In genomic region chr6:110255356-110255755, GRCh38 we compare ENCODE assay signal across 10 cellular contexts.
A peak's percentile ranks its signal among the peaks of the same experiment; 100 is the strongest.
DNase-seq lines count a peak whose midpoint lies in the region; ATAC-seq and TF ChIP-seq lines count a peak whose summit lies in the region.
"Had no signal": no experiment of that assay in that cellular context is flagged by ENCODE, and none has a peak within 500 bp of the region (broad histone marks: within the 10 kb centered on the region; RNA-seq: fewer than 3 reads in every experiment).

No MANE protein-coding gene starts in this region.

- no CpG with 5 or more reads among the region's 5 CpGs for whole genome bisulfite sequencing in H9 (ENCODE audit: extremely low coverage, insufficient read length, low lambda C conversion rate)

- no peak overlapping the region for H2BK15ac ChIP-seq in H9 (ENCODE audit: low read depth, low read length)

- H3K4me1 Mint-ChIP-seq in H9: peaks cover 4 to 5% of the 10 kb centered on the region in 2 experiments
- no peaks in the 10 kb centered on the region for H3K4me1 Mint-ChIP-seq in neural progenitor cell
- H3K4me1 Mint-ChIP-seq in naive thymus-derived CD4-positive, alpha-beta T cell: no peaks in the 10 kb centered on the region

- H3K36me3 Mint-ChIP-seq in H9 (ENCODE audit: insufficient read depth in 1 of 3, low read depth in 3 of 3) (peaks cover 8 to 19% (median 10%) of the 10 kb centered on the region in 3 experiments; a peak in 5 of 7 replicates), neural progenitor cell (peaks cover 1% of the 10 kb centered on the region)
- peaks cover 0 to 7% (median 4%) of the 10 kb centered on the region in 5 donors for H3K36me3 Mint-ChIP-seq in naive thymus-derived CD4-positive, alpha-beta T cell

- POLR2A ChIA-PET in naive thymus-derived CD4-positive, alpha-beta T cell (lab: Charles Lee): no interaction called here

- H3K18ac ChIP-seq in H9 (ENCODE audit: insufficient read length, low read depth, low read length): no peak overlapping the region

- no peak overlapping the region for H3T11ph ChIP-seq in H9 (ENCODE audit: low read length)

- ATAC-seq in GM19455 (IDR thresholded peaks at IDR 0.05; ENCODE audit: unreplicated experiment): no peak
- no peak for ATAC-seq in naive thymus-derived CD4-positive, alpha-beta T cell
- ATAC-seq: heart right ventricle, right cardiac atrium had no signal

- no peak overlapping the region for H3K4me3 ChIP-seq in neural progenitor cell
- no peak overlapping the region for H3K4me3 ChIP-seq in naive thymus-derived CD4-positive, alpha-beta T cell (ENCODE audit: low read length)
- H3K4me3 ChIP-seq: heart right ventricle, suprapubic skin had no signal

- no peak overlapping the region for H3K14ac ChIP-seq in H9 (ENCODE audit: insufficient read depth, low read length)

- no peak overlapping the region for H2BK12ac ChIP-seq in H9 (ENCODE audit: insufficient read length, low read depth, low read length)

- no peaks in the 10 kb centered on the region for H3K27me3 ChIP-seq in H9 (ENCODE audit: insufficient read depth, low read length)
- H3K27me3 ChIP-seq in neural progenitor cell: no peaks in the 10 kb centered on the region
- H3K27me3 ChIP-seq in naive thymus-derived CD4-positive, alpha-beta T cell (ENCODE audit: control insufficient read depth in 2 of 2, insufficient read depth in 2 of 2, low read length in 2 of 2): no peaks in the 10 kb centered on the region
- H3K27me3 ChIP-seq: heart right ventricle, suprapubic skin had no signal

- H3K9me3 Mint-ChIP-seq in H9 (peaks cover 18 to 21% of the 10 kb centered on the region in 2 experiments), neural progenitor cell (peaks cover 11% of the 10 kb centered on the region)
- peaks cover 5 to 39% (median 10%) of the 10 kb centered on the region in 11 donors for H3K9me3 Mint-ChIP-seq in naive thymus-derived CD4-positive, alpha-beta T cell

- H4K91ac ChIP-seq in H9 (ENCODE audit: insufficient read length, low read depth, low read length): no peak overlapping the region

- no peak overlapping the region for H3K56ac ChIP-seq in H9 (ENCODE audit: insufficient read length, low read depth, low read length)

- no peaks in the 10 kb centered on the region for H3K79me2 ChIP-seq in H9 (ENCODE audit: insufficient read depth, low read length)
- no peaks in the 10 kb centered on the region for H3K79me2 ChIP-seq in neural progenitor cell (ENCODE audit: low read depth)

- H3K4me2 ChIP-seq in H9 (ENCODE audit: insufficient read depth, insufficient read length, low read length) (no peak overlapping the region), neural progenitor cell (no peak overlapping the region)

- no peak overlapping the region for H2AK5ac ChIP-seq in H9 (ENCODE audit: insufficient read length, low read length)

- H3K9ac ChIP-seq in H9 (ENCODE audit: extremely low read depth, insufficient read length, low read length) (no peak overlapping the region), neural progenitor cell (no peak overlapping the region)

- H3K23me2 ChIP-seq in H9 (ENCODE audit: insufficient read length, low read depth, low read length, poor library complexity, severe bottlenecking): no peaks in the 10 kb centered on the region

- CTCF ChIA-PET in naive thymus-derived CD4-positive, alpha-beta T cell (lab: Charles Lee): no interaction called here

- H3K4ac ChIP-seq in H9 (ENCODE audit: low read depth, low read length): no peak overlapping the region

- intact Hi-C loops in naive thymus-derived CD4-positive, alpha-beta T cell (cut with micrococcal nuclease): no loop called here

- no peaks in the 10 kb centered on the region for H3K9me3 ChIP-seq in H9 (ENCODE audit: control insufficient read depth, low read depth, low read length)
- H3K9me3 ChIP-seq in neural progenitor cell (ENCODE audit: low read depth): no peaks in the 10 kb centered on the region
- H3K9me3 ChIP-seq in naive thymus-derived CD4-positive, alpha-beta T cell (ENCODE audit: control insufficient read depth in 2 of 3, low read length in 3 of 3): peaks cover 0 to 3% (median 0%) of the 10 kb centered on the region in 3 experiments

- H3K27ac Mint-ChIP-seq in H9: no peak overlapping the region
- H3K27ac Mint-ChIP-seq in neural progenitor cell: no peak overlapping the region
- no peak overlapping the region for H3K27ac Mint-ChIP-seq in naive thymus-derived CD4-positive, alpha-beta T cell

- TF ChIP-seq CTCF in H9 (conservative IDR thresholded peaks at IDR 0.05): no peak
- no peak for TF ChIP-seq CTCF in neural progenitor cell (IDR thresholded peaks at IDR 0.05)

- no peak overlapping the region for H2AFZ ChIP-seq in H9 (ENCODE audit: low read length)
- no peak overlapping the region for H2AFZ ChIP-seq in neural progenitor cell (replicated peaks)

- no peak overlapping the region for H3K27ac ChIP-seq in H9 (ENCODE audit: insufficient read length, low read depth, low read length)
- no peak overlapping the region for H3K27ac ChIP-seq in neural progenitor cell
- H3K27ac ChIP-seq in naive thymus-derived CD4-positive, alpha-beta T cell (ENCODE audit: low read depth, low read length): no peak overlapping the region
- H3K27ac ChIP-seq: heart right ventricle, suprapubic skin had no signal

- H3F3A ChIP-seq in neural progenitor cell (ENCODE audit: low read depth): no peaks in the 10 kb centered on the region

- no peak overlapping the region for H4K8ac ChIP-seq in H9 (replicated peaks; ENCODE audit: insufficient read length, low read depth, low read length)

- H3K23ac ChIP-seq in H9 (ENCODE audit: insufficient read length, low read depth, low read length): no peak overlapping the region

- H3K4me3 Mint-ChIP-seq in H9 (no peak overlapping the region), neural progenitor cell (no peak overlapping the region)
- H3K4me3 Mint-ChIP-seq in naive thymus-derived CD4-positive, alpha-beta T cell: no peak overlapping the region

- no peak overlapping the region for H4K5ac ChIP-seq in H9 (ENCODE audit: insufficient read length, low read depth, low read length)

- H4K20me1 ChIP-seq in H9 (ENCODE audit: control insufficient read depth, insufficient read depth, insufficient read length) (no peaks in the 10 kb centered on the region), neural progenitor cell (ENCODE audit: low read depth) (no peaks in the 10 kb centered on the region)

- DNase-seq in H9 (peak; percentile 70), NCI-H460 (ENCODE audit: extremely low read depth, low read depth) (peak; percentile 12), cerebellar cortex (ENCODE audit: low spot score) (peak; percentile 9), neural progenitor cell (ENCODE audit: low spot score) (peak; percentile 75), SKM-1 (lab: John Stamatoyannopoulos, UW; ENCODE audit: unreplicated experiment) (no peak)
- DNase-seq in naive thymus-derived CD4-positive, alpha-beta T cell: no peak

- no peak overlapping the region for H2BK5ac ChIP-seq in H9 (ENCODE audit: insufficient read length, low read length)

- no peak overlapping the region for H2BK20ac ChIP-seq in H9 (ENCODE audit: low read depth, low read length, poor library complexity, severe bottlenecking)

- H3K36me3 ChIP-seq in neural progenitor cell: no peaks in the 10 kb centered on the region
- no peaks in the 10 kb centered on the region for H3K36me3 ChIP-seq in naive thymus-derived CD4-positive, alpha-beta T cell (ENCODE audit: control insufficient read depth in 2 of 3, insufficient read depth in 3 of 3, low read length in 3 of 3)
- H3K36me3 ChIP-seq: heart right ventricle, suprapubic skin had no signal

- no peaks in the 10 kb centered on the region for H3K4me1 ChIP-seq in H9 (ENCODE audit: insufficient read depth, low read length)
- no peaks in the 10 kb centered on the region for H3K4me1 ChIP-seq in neural progenitor cell
- H3K4me1 ChIP-seq in naive thymus-derived CD4-positive, alpha-beta T cell (ENCODE audit: control insufficient read depth in 2 of 2, insufficient read depth in 2 of 2, low read length in 2 of 2): no peaks in the 10 kb centered on the region
- H3K4me1 ChIP-seq: heart right ventricle, suprapubic skin had no signal

- H3K27me3 Mint-ChIP-seq in H9 (ENCODE audit: low read depth): no peaks in the 10 kb centered on the region
- H3K27me3 Mint-ChIP-seq in neural progenitor cell (ENCODE audit: insufficient read depth, low read depth): peaks cover 3% of the 10 kb centered on the region
- peaks cover 0 to 25% (median 13%) of the 10 kb centered on the region in 5 donors for H3K27me3 Mint-ChIP-seq in naive thymus-derived CD4-positive, alpha-beta T cell

- no peaks in the 10 kb centered on the region for H3K79me1 ChIP-seq in H9 (ENCODE audit: insufficient read depth, low read depth, low read length, poor library complexity, severe bottlenecking)

- H2BK120ac ChIP-seq in H9 (ENCODE audit: low read depth, low read length, poor library complexity, severe bottlenecking): no peak overlapping the region

Comparison
In these comparisons a context has a peak if more than half of its experiments do, and no peak if none do; other contexts are left out.
1. DNase-seq: peak in H9 (single experiment), NCI-H460 (single experiment), cerebellar cortex (single experiment) and neural progenitor cell (single experiment); none in SKM-1 (single experiment) and naive thymus-derived CD4-positive, alpha-beta T cell (0 of 9).